ENCODE assay signal across 16 cellular contexts in genomic region chr18:78722959-78723706, GRCh38.
DNase-seq lines count a peak whose midpoint lies in the region; ATAC-seq and TF ChIP-seq lines count a peak whose summit lies in the region.
"Had no signal": no experiment of that assay in that cellular context is flagged by ENCODE, and none has a peak within 500 bp of the region (broad histone marks: within the 10 kb centered on the region; RNA-seq: fewer than 3 reads in every experiment).

No MANE protein-coding gene starts in this region.

- H3K36me3 ChIP-seq in NT2/D1 (ENCODE audit: insufficient read depth, insufficient read length, low read length) = no peaks in the 10 kb centered on the region
- H3K36me3 ChIP-seq in left lung = no peaks in the 10 kb centered on the region
- H3K36me3 ChIP-seq: BE2C, HAP-1 had no signal

- H3K4me1 ChIP-seq in NT2/D1 (ENCODE audit: insufficient read depth, insufficient read length) (peaks cover 5% of the 10 kb centered on the region), left lung (no peaks in the 10 kb centered on the region)
- H3K4me1 ChIP-seq: BE2C had no signal

- ATAC-seq in left lung (no peak), GM18870 (IDR thresholded peaks at IDR 0.05; ENCODE audit: unreplicated experiment) (no peak)
- ATAC-seq: CD8-positive, alpha-beta T cell had no signal

- H3K27ac ChIP-seq in caudate nucleus (ENCODE audit: low read depth, low read length) = peak overlapping the region; percentile 63
- H3K27ac ChIP-seq in left lung = no peak overlapping the region
- H3K27ac ChIP-seq: SK-N-MC had no signal

- no peak for DNase-seq in NT2/D1 (ENCODE audit: low read depth, low spot score)
- DNase-seq in caudate nucleus (lab: John Stamatoyannopoulos, UW) = no peak
- DNase-seq in left lung = peak; percentile 5 to 61
- DNase-seq in superior temporal gyrus (ENCODE audit: extremely low spot score) = peak; percentile 16
- DNase-seq in COR-L47 (lab: John Stamatoyannopoulos, UW) = no peak
- no peak for DNase-seq in amniotic stem cell (lab: John Stamatoyannopoulos, UW)
- no peak for DNase-seq in SW 1271 (lab: John Stamatoyannopoulos, UW)
- DNase-seq: BE2C; CD8-positive, alpha-beta T cell; DND-41; GDM1; NCI-H69; NK-92 treated with Interleukin-12 subunit alpha and Interleukin-12 subunit beta, amount 100 ng/mL, for 24 hours had no signal

- H3K4me3 ChIP-seq in NT2/D1 (ENCODE audit: insufficient read length, low read depth) = no peak overlapping the region
- no peak overlapping the region for H3K4me3 ChIP-seq in left lung
- H3K4me3 ChIP-seq: HAP-1, SK-N-MC had no signal

- H3K27me3 ChIP-seq in NT2/D1 (ENCODE audit: insufficient read depth, insufficient read length) (no peaks in the 10 kb centered on the region), left lung (peaks cover 0 to 51% of the 10 kb centered on the region in 2 donors)

- no peaks in the 10 kb centered on the region for H3K9me3 ChIP-seq in NT2/D1 (ENCODE audit: insufficient read depth, low read length)
- no peaks in the 10 kb centered on the region for H3K9me3 ChIP-seq in left lung
- H3K9me3 ChIP-seq: BE2C had no signal

- intact Hi-C loops in left lung (cut with DNase I) = no loop called here

- TF ChIP-seq CTCF in left lung (IDR thresholded peaks at IDR 0.05) = no peak

- H3K9ac ChIP-seq in NT2/D1 (ENCODE audit: insufficient read length, low read depth) = peak overlapping the region; percentile 26

Comparison
In these comparisons a context has a peak if more than half of its experiments do, and no peak if none do; other contexts are left out.
1. DNase-seq: peak in left lung (2 of 2) and superior temporal gyrus (single experiment); none in NT2/D1 (single experiment), caudate nucleus (0 of 61), COR-L47 (single experiment), amniotic stem cell (single experiment) and SW 1271 (0 of 2).